Comparison of ENCODE assay signal across 8 cellular contexts in genomic region chr11:121929581-121929980, GRCh38.
DNase-seq lines count a peak whose midpoint lies in the region; ATAC-seq and TF ChIP-seq lines count a peak whose summit lies in the region.

No MANE protein-coding gene starts in this region.

- no peak for ATAC-seq in HG03108 (IDR thresholded peaks at IDR 0.05; ENCODE audit: unreplicated experiment)
- ATAC-seq in HG03565 (IDR thresholded peaks at IDR 0.05; ENCODE audit: unreplicated experiment) = no peak

- H3K9ac ChIP-seq in iPS-15b (ENCODE audit: low read depth, low read length) (no peak overlapping the region), skeletal muscle tissue (ENCODE audit: low read depth in 1 of 3, low read length in 3 of 3) (no peak overlapping the region)

- no peaks in the 10 kb centered on the region for H3K36me3 ChIP-seq in HEK293 (ENCODE audit: control insufficient read depth in 2 of 2, insufficient read depth in 1 of 2, low read length in 2 of 2)
- H3K36me3 ChIP-seq in iPS-15b (ENCODE audit: control insufficient read depth, insufficient read depth, low read length) = no peaks in the 10 kb centered on the region
- H3K36me3 ChIP-seq in skeletal muscle tissue (ENCODE audit: control insufficient read depth in 3 of 3, insufficient read depth in 3 of 3, low read length in 3 of 3) = no peaks in the 10 kb centered on the region

- peaks cover 5% of the 10 kb centered on the region for H3K27me3 Mint-ChIP-seq in activated T-helper 1 cell treated with anti-CD3 and anti-CD28 coated beads, Interleukin-12 subunit alpha, Interleukin-12 subunit beta, Interleukin-2, Interleukin-4 antibody, amounts not matched to agents 30 ng/mL and 10 ng/mL and 1 ng/mL, durations not matched to agents 14 hours and 24 hours and 36 hours (ENCODE audit: insufficient read depth)

- CTCF ChIA-PET in HEK293 (lab: Yijun Ruan, JAX) = interaction anchor here (0.7 kb wide), 1 partner anchor 162 kb away, joined by 3 read pairs; no protein-coding TSS in a partner anchor

- no peak overlapping the region for H3K4me3 Mint-ChIP-seq in activated T-helper 1 cell treated with anti-CD3 and anti-CD28 coated beads, Interleukin-12 subunit alpha, Interleukin-12 subunit beta, Interleukin-2, Interleukin-4 antibody, amounts not matched to agents 30 ng/mL and 10 ng/mL and 1 ng/mL, durations not matched to agents 14 hours and 24 hours and 36 hours

- no peaks in the 10 kb centered on the region for H3K36me3 Mint-ChIP-seq in activated T-helper 1 cell treated with anti-CD3 and anti-CD28 coated beads, Interleukin-12 subunit alpha, Interleukin-12 subunit beta, Interleukin-2, Interleukin-4 antibody, amounts not matched to agents 30 ng/mL and 10 ng/mL and 1 ng/mL, durations not matched to agents 14 hours and 24 hours and 36 hours (ENCODE audit: low read depth)

- H3K9me3 ChIP-seq in HEK293 (ENCODE audit: control insufficient read depth, insufficient read depth, low read depth, low read length) (no peaks in the 10 kb centered on the region), iPS-15b (ENCODE audit: control insufficient read depth, insufficient read depth, low read length) (no peaks in the 10 kb centered on the region), skeletal muscle tissue (ENCODE audit: control insufficient read depth in 3 of 3, low read length in 3 of 3) (no peaks in the 10 kb centered on the region)

- no peaks in the 10 kb centered on the region for H3K9me3 Mint-ChIP-seq in activated T-helper 1 cell treated with anti-CD3 and anti-CD28 coated beads, Interleukin-12 subunit alpha, Interleukin-12 subunit beta, Interleukin-2, Interleukin-4 antibody, amounts not matched to agents 30 ng/mL and 10 ng/mL and 1 ng/mL, durations not matched to agents 14 hours and 24 hours and 36 hours

- peak overlapping the region; percentile 16 for H3K4me3 ChIP-seq in HEK293 (ENCODE audit: low read depth, low read length)
- H3K4me3 ChIP-seq in iPS-15b (ENCODE audit: low read depth, low read length) = peak overlapping the region; percentile 73
- peak overlapping the region; percentile 3 to 44 (median 42) for H3K4me3 ChIP-seq in skeletal muscle tissue (ENCODE audit: low read length in 3 of 3)

- DNase-seq in NOMO-1 (lab: John Stamatoyannopoulos, UW; ENCODE audit: unreplicated experiment in 2 of 2) = no peak
- DNase-seq in activated T-helper 1 cell treated with anti-CD3 and anti-CD28 coated beads, Interleukin-12 subunit alpha, Interleukin-12 subunit beta, Interleukin-2, Interleukin-4 antibody, amounts not matched to agents 30 ng/mL and 10 ng/mL and 1 ng/mL, durations not matched to agents 14 hours and 24 hours and 36 hours (ENCODE audit: low spot score) = no peak

- 0 out of 2 replicates have a peak, but pooled peaks cover 8% of the 10 kb centered on the region for H3K4me1 ChIP-seq in HEK293 (ENCODE audit: control insufficient read depth, insufficient read depth, low read length)
- peaks cover 22% of the 10 kb centered on the region for H3K4me1 ChIP-seq in iPS-15b (ENCODE audit: control insufficient read depth, insufficient read depth, low read length)
- H3K4me1 ChIP-seq in skeletal muscle tissue (ENCODE audit: control insufficient read depth in 3 of 3, insufficient read depth in 3 of 3, low read length in 3 of 3) = peaks cover 0 to 9% (median 4%) of the 10 kb centered on the region in 3 donors

- POLR2A ChIA-PET in HEK293 (lab: Yijun Ruan, JAX) = interaction anchor here (0.6 kb wide), 1 partner anchor 97 kb away, joined by 3 read pairs; no protein-coding TSS in a partner anchor

- TF ChIP-seq CTCF in HEK293 (tag by site-specific recombination; IDR thresholded peaks at IDR 0.05) = no peak

- H3K27me3 ChIP-seq in iPS-15b (ENCODE audit: control insufficient read depth, insufficient read depth, low read length) = peaks cover 8% of the 10 kb centered on the region
- H3K27me3 ChIP-seq in skeletal muscle tissue (ENCODE audit: control insufficient read depth in 3 of 3, insufficient read depth in 3 of 3, low read length in 3 of 3) = peaks cover 0 to 4% (median 0%) of the 10 kb centered on the region in 3 donors

- no peaks in the 10 kb centered on the region for H3K4me1 Mint-ChIP-seq in activated T-helper 1 cell treated with anti-CD3 and anti-CD28 coated beads, Interleukin-12 subunit alpha, Interleukin-12 subunit beta, Interleukin-2, Interleukin-4 antibody, amounts not matched to agents 30 ng/mL and 10 ng/mL and 1 ng/mL, durations not matched to agents 14 hours and 24 hours and 36 hours (ENCODE audit: low read depth)

- H3K27ac Mint-ChIP-seq in activated T-helper 1 cell treated with anti-CD3 and anti-CD28 coated beads, Interleukin-12 subunit alpha, Interleukin-12 subunit beta, Interleukin-2, Interleukin-4 antibody, amounts not matched to agents 30 ng/mL and 10 ng/mL and 1 ng/mL, durations not matched to agents 14 hours and 24 hours and 36 hours = no peak overlapping the region

- intact Hi-C loops in activated T-helper 1 cell treated with anti-CD3 and anti-CD28 coated beads, Interleukin-12 subunit alpha, Interleukin-12 subunit beta, Interleukin-2, Interleukin-4 antibody, amounts not matched to agents 30 ng/mL and 10 ng/mL and 1 ng/mL, durations not matched to agents 14 hours and 24 hours and 36 hours (cut with micrococcal nuclease) = no loop called here

- H3K27ac ChIP-seq in HEK293 (ENCODE audit: extremely low read depth, low read depth, low read length) (no peak overlapping the region), angular gyrus (ENCODE audit: low read depth, low read length) (peak overlapping the region; percentile 81), skeletal muscle tissue (ENCODE audit: low read depth, low read length) (no peak overlapping the region)

TF ChIP-seq in HEK293, 187 proteins besides CTCF, POLR2A, EP300 and RAD21:
- TF ChIP-seq ZNF16 (tag by site-specific recombination; IDR thresholded peaks at IDR 0.05; ENCODE audit: low read depth) = no peak
- TF ChIP-seq ZNF133 (tag by site-specific recombination; IDR thresholded peaks at IDR 0.05) = no peak
- TF ChIP-seq, protein P1, sequence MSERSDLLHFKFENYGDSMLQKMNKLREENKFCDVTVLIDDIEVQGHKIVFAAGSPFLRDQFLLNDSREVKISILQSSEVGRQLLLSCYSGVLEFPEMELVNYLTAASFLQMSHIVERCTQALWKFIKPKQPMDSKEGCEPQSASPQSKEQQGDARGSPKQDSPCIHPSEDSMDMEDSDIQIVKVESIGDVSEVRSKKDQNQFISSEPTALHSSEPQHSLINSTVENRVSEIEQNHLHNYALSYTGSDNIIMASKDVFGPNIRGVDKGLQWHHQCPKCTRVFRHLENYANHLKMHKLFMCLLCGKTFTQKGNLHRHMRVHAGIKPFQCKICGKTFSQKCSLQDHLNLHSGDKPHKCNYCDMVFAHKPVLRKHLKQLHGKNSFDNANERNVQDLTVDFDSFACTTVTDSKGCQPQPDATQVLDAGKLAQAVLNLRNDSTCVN (tag by site-specific recombination; optimal IDR thresholded peaks at IDR 0.05) = no peak
- TF ChIP-seq ZNF426 (tag by site-specific recombination; IDR thresholded peaks at IDR 0.05) = no peak
- no peak for TF ChIP-seq ZBTB17 (tag by site-specific recombination; IDR thresholded peaks at IDR 0.05)
- TF ChIP-seq ZNF488 (tag by site-specific recombination; IDR thresholded peaks at IDR 0.05) = no peak
- TF ChIP-seq PRDM1 (tag by site-specific recombination; IDR thresholded peaks at IDR 0.05) = no peak
- TF ChIP-seq ZNF596 (tag by site-specific recombination; IDR thresholded peaks at IDR 0.05) = no peak
TF ChIP-seq in HEK293: peak in this region for 0.

Comparison
In these comparisons a context has a peak if more than half of its experiments do, and no peak if none do; other contexts are left out.
1. H3K4me3 ChIP-seq: peak in every context shown above with its lines; median percentile 73 in iPS-15b; 42 in skeletal muscle tissue; 16 in HEK293.